ENCODE assay signal across 8 cellular contexts in the genomic region with DNA sequence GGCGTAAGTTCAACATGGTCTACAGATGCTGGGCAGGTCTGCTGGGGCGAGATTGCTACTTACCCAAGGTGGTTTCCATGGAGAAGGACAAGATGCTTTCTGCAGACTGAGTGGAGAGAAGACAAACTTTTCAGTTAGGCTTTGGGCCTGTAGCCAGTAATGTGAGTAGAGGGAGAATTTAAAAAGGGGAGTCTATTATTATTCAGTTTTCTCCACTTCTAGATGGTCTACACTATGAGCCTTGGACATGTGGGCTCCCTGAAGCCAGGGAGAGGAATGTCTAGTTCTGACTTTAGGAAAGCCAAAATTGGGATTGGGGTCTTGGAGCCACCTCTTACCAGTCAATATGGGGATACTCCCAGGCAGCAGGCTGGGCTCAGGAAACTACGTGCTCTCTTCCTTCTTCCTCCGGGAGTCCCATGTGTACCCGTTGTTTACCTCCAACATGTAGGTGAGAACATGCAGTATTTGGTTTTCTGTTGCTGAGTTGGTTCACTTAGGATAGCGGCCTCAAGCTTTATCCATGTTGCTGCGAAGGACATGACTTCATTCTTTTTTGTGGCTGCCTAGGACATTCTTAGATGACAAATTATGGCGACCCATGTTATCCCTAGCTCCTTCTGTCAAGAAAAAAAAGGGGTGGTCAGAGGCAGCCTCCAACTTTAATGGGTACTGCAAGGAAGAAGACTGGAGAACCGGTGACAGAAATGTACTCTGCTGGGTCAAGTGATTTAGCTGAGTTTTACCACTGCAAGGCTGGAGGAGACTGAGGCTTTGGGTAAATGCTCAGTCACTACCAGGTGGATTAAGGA.
"Had no signal": no experiment of that assay in that cellular context is flagged by ENCODE, and none has a peak within 500 bp of the region (broad histone marks: within the 10 kb centered on the region; RNA-seq: fewer than 3 reads in every experiment).

No MANE protein-coding gene starts in this region.

- ATAC-seq: GM12878 had no signal

- DNase-seq: GDM1, GF-D8 had no signal

- FAIRE-seq: G401.6, GM12878, GM12891, GM12892, GM18507, GM19239 had no signal

- H3K4me3 ChIP-seq: GM12878 had no signal
